8 cellular contexts compared by ENCODE assay signal in genomic region chr1:248873409-248873992, GRCh38. TPM values are rescaled to one million over a fixed set of nuclear protein-coding genes. Genes with fewer than 3 reads are reported as not detected.
DNase-seq lines count a peak whose midpoint lies in the region; ATAC-seq and TF ChIP-seq lines count a peak whose summit lies in the region.

No MANE protein-coding gene starts in this region.

- intact Hi-C loops in right lobe of liver (cut with DNase I): no loop called here

- 2% methylated on average over 23 of the region's 41 CpGs for WGBS in right lobe of liver (ENCODE audit: insufficient coverage, low coverage, low lambda C conversion rate, missing lambda C conversion rate)

- peak overlapping the region; percentile 86 for H3K9ac ChIP-seq in BLaER1

- TF ChIP-seq POLR2A in right lobe of liver (IDR thresholded peaks at IDR 0.05): peak; percentile 50

- H3K9me3 ChIP-seq in BLaER1 (no peaks in the 10 kb centered on the region), right lobe of liver (no peaks in the 10 kb centered on the region)

- no peaks in the 10 kb centered on the region for H3K36me3 ChIP-seq in BLaER1
- no peaks in the 10 kb centered on the region for H3K36me3 ChIP-seq in right lobe of liver

- H3K4me3 ChIP-seq in BLaER1: peak overlapping the region; percentile 73
- H3K4me3 ChIP-seq in right lobe of liver: peak overlapping the region; percentile 36 to 60 (median 55)

- peaks cover 16% of the 10 kb centered on the region for H3K4me1 ChIP-seq in BLaER1
- H3K4me1 ChIP-seq in right lobe of liver: peaks cover 0 to 7% (median 0%) of the 10 kb centered on the region in 4 donors

- ATAC-seq in GM19372 (IDR thresholded peaks at IDR 0.05; ENCODE audit: low read depth, unreplicated experiment) (peak; percentile 73), HG03521 (IDR thresholded peaks at IDR 0.05; ENCODE audit: unreplicated experiment) (peak; percentile 77), right lobe of liver (peak; percentile 91 to 94 (median 93))

- TF ChIP-seq CTCF in right lobe of liver (IDR thresholded peaks at IDR 0.05): no peak

- peak overlapping the region; percentile 84 for H3K27ac ChIP-seq in BLaER1
- H3K27ac ChIP-seq in right lobe of liver: peak overlapping the region; percentile 78 to 80 (median 80)

- no peaks in the 10 kb centered on the region for H3K27me3 ChIP-seq in BLaER1
- no peaks in the 10 kb centered on the region for H3K27me3 ChIP-seq in right lobe of liver

- H4K20me1 ChIP-seq in BLaER1: no peaks in the 10 kb centered on the region

- peak overlapping the region; percentile 82 for H3K4me2 ChIP-seq in BLaER1

- DNase-seq in NCI-H69 (lab: John Stamatoyannopoulos, UW) (peak; percentile 96), dermis blood vessel endothelial cell (peak; percentile 98), right lobe of liver (peak; percentile 91 to 93 (median 91))
- peak; percentile 96 to 100 for DNase-seq in activated CD4-positive, alpha-beta T cell treated with anti-CD3 and anti-CD28 coated beads, Interleukin-2, amount 50 U/mL, for 24 hours (ENCODE audit: low read depth in 1 of 2, low spot score in 1 of 2)
- DNase-seq in stimulated activated CD4-positive, alpha-beta T cell treated with anti-CD3 and anti-CD28 coated beads, Interleukin-4, amount 100 ng/mL, for 24 hours: peak; percentile 97

RNA-seq across cellular contexts. Expression of gene ZNF692, which starts 14.6 kb away (rescaled TPM):
- total RNA-seq in dermis blood vessel endothelial cell (7.7 and 16.5 TPM in 2 replicates), right lobe of liver (10 to 100 TPM; 12.2 to 18.3 (median 16.7) TPM)

RNA-seq across cellular contexts. Expression of gene PGBD2, which starts 32.5 kb away (rescaled TPM):
- total RNA-seq in dermis blood vessel endothelial cell (8.9 and 17.0 TPM in 2 replicates), right lobe of liver (1 to 10 TPM; 2.5 to 4.1 (median 4.0) TPM)

RNA-seq across cellular contexts. Expression of gene ZNF672, which starts 35.5 kb away (rescaled TPM):
- total RNA-seq in dermis blood vessel endothelial cell (28.1 and 32.2 TPM in 2 replicates), right lobe of liver (10 to 100 TPM; 16.9 to 24.3 (median 19.4) TPM)

RNA-seq across cellular contexts. Expression of gene SH3BP5L, which starts 47.8 kb away (rescaled TPM):
- total RNA-seq in dermis blood vessel endothelial cell (32.7 and 36.7 TPM in 2 replicates), right lobe of liver (10 to 100 TPM in 5 of 6 experiments, 1 to 10 TPM in 1; 9.8 to 13.1 (median 12.4) TPM)

Comparison
In these comparisons a context has a peak if more than half of its experiments do, and no peak if none do; other contexts are left out.
1. Peak in every context shown above with its lines: DNase-seq, ATAC-seq, H3K4me3 ChIP-seq and H3K27ac ChIP-seq.